In genomic region chr6:113903666-113904330, GRCh38 we compare ENCODE assay signal across 10 cellular contexts. TPM values are rescaled to one million over a fixed set of nuclear protein-coding genes. Genes with fewer than 3 reads are reported as not detected.
DNase-seq lines count a peak whose midpoint lies in the region; ATAC-seq and TF ChIP-seq lines count a peak whose summit lies in the region.
"Had no signal": no experiment of that assay in that cellular context is flagged by ENCODE, and none has a peak within 500 bp of the region (broad histone marks: within the 10 kb centered on the region; RNA-seq: fewer than 3 reads in every experiment).

No MANE protein-coding gene starts in this region.

- no peaks in the 10 kb centered on the region for H3K79me2 ChIP-seq in neural progenitor cell (ENCODE audit: low read depth)

- no peak for TF ChIP-seq CTCF in heart left ventricle (IDR thresholded peaks at IDR 0.05)
- TF ChIP-seq CTCF in neural progenitor cell (IDR thresholded peaks at IDR 0.05), result no peak

- peak overlapping the region; percentile 63 for H2AFZ ChIP-seq in neural progenitor cell (replicated peaks)

- H3K27me3 ChIP-seq in heart left ventricle, result no peaks in the 10 kb centered on the region
- H3K27me3 ChIP-seq in neural progenitor cell, result no peaks in the 10 kb centered on the region
- H3K27me3 ChIP-seq in aorta (ENCODE audit: control insufficient read depth in 1 of 2, insufficient read depth in 2 of 2, low read length in 1 of 2), result no peaks in the 10 kb centered on the region

- no peaks in the 10 kb centered on the region for H4K20me1 ChIP-seq in neural progenitor cell (ENCODE audit: low read depth)

- H3K4me2 ChIP-seq in neural progenitor cell, result no peak overlapping the region

- no peak overlapping the region for H3K9ac ChIP-seq in neural progenitor cell

- H3K4me1 ChIP-seq in heart left ventricle (peaks cover 0 to 24% (median 5%) of the 10 kb centered on the region in 12 donors), neural progenitor cell (no peaks in the 10 kb centered on the region), aorta (ENCODE audit: control insufficient read depth in 1 of 2, insufficient read depth in 2 of 2, low read length in 2 of 2) (no peaks in the 10 kb centered on the region)

- peak; percentile 54 for DNase-seq in Right ventricle myocardium superior
- no peak for DNase-seq in cardiac septum (ENCODE audit: low spot score)
- peak; percentile 49 to 67 (median 55) for DNase-seq in heart left ventricle
- DNase-seq in neural progenitor cell (ENCODE audit: low spot score), result no peak
- no peak for DNase-seq in aorta
- DNase-seq in NCI-H187 (lab: John Stamatoyannopoulos, UW), result no peak
- DNase-seq: activated CD8-positive, alpha-beta T cell treated with anti-CD3 and anti-CD28 coated beads for 36 hours had no signal

- H3K27ac ChIP-seq in heart left ventricle (peak overlapping the region in 11 of 12 donors; percentile 31 to 79 (median 67)), neural progenitor cell (no peak overlapping the region), aorta (ENCODE audit: low read depth in 1 of 2, low read length in 2 of 2) (no peak overlapping the region)

- H3K4me3 ChIP-seq in heart left ventricle (peak overlapping the region in 8 of 12 donors; percentile 3 to 34 (median 18)), neural progenitor cell (no peak overlapping the region), aorta (ENCODE audit: low read length in 2 of 2) (no peak overlapping the region)

- H3K9me3 Mint-ChIP-seq in neural progenitor cell, result peaks cover 10% of the 10 kb centered on the region
- H3K9me3 Mint-ChIP-seq: activated CD8-positive, alpha-beta T cell treated with anti-CD3 and anti-CD28 coated beads for 36 hours had no signal

- no peak overlapping the region for H3K27ac Mint-ChIP-seq in neural progenitor cell
- H3K27ac Mint-ChIP-seq: activated CD8-positive, alpha-beta T cell treated with anti-CD3 and anti-CD28 coated beads for 36 hours had no signal

- no peaks in the 10 kb centered on the region for H3K36me3 ChIP-seq in heart left ventricle
- H3K36me3 ChIP-seq in neural progenitor cell, result no peaks in the 10 kb centered on the region
- H3K36me3 ChIP-seq in aorta (ENCODE audit: control insufficient read depth in 1 of 2, insufficient read depth in 2 of 2, low read length in 1 of 2), result no peaks in the 10 kb centered on the region

- peaks cover 6% of the 10 kb centered on the region for H3K4me1 Mint-ChIP-seq in neural progenitor cell

- H3K27me3 Mint-ChIP-seq in neural progenitor cell (ENCODE audit: insufficient read depth, low read depth), result peaks cover 2% of the 10 kb centered on the region

- 29 to 34% (median 34%) methylated on average over 9 of the region's 9 CpGs for WGBS in heart left ventricle, 4 donors
- WGBS in aorta, 2 donors, result 20 to 24% methylated on average over 9 of the region's 9 CpGs

- no peaks in the 10 kb centered on the region for H3K9me3 ChIP-seq in heart left ventricle
- H3K9me3 ChIP-seq in neural progenitor cell (ENCODE audit: low read depth), result no peaks in the 10 kb centered on the region
- no peaks in the 10 kb centered on the region for H3K9me3 ChIP-seq in aorta (ENCODE audit: control insufficient read depth, low read length)

- no peak overlapping the region for H3K4me3 Mint-ChIP-seq in neural progenitor cell
- H3K4me3 Mint-ChIP-seq: activated CD8-positive, alpha-beta T cell treated with anti-CD3 and anti-CD28 coated beads for 36 hours had no signal

- no peaks in the 10 kb centered on the region for H3F3A ChIP-seq in neural progenitor cell (ENCODE audit: low read depth)

- peaks cover 3% of the 10 kb centered on the region for H3K36me3 Mint-ChIP-seq in neural progenitor cell

- ATAC-seq in Right ventricle myocardium superior (ENCODE audit: poor library complexity) (peak; percentile 77), heart left ventricle (peak; percentile 86 to 93 (median 90)), aorta (ENCODE audit: low FRiP score) (peak; percentile 54), HG03280 (IDR thresholded peaks at IDR 0.05; ENCODE audit: unreplicated experiment) (no peak), GM21447 (IDR thresholded peaks at IDR 0.05; ENCODE audit: unreplicated experiment) (no peak)
- ATAC-seq: activated CD8-positive, alpha-beta T cell treated with anti-CD3 and anti-CD28 coated beads for 36 hours; Panc1 had no signal

- no peak for TF ChIP-seq POLR2A in heart left ventricle (IDR thresholded peaks at IDR 0.05)

- intact Hi-C loops in Right ventricle myocardium superior (cut with DNase I) (loop anchor here (10.0 kb wide), 1 partner anchor 1119 kb away; no protein-coding TSS in a partner anchor), cardiac septum (cut with DNase I) (loop anchor here (5.0 to 10.0 kb wide), 2 partner anchors 46 to 1119 kb away; partner anchors contain the start of gene MARCKS), heart left ventricle (cut with DNase I) (loop anchor here in 9 of 10 donors (10.0 kb wide), 3 partner anchors 1119 to 1569 kb away; no protein-coding TSS in a partner anchor), aorta (cut with DNase I) (no loop called here)

RNA-seq across cellular contexts. Expression of gene MARCKS, which starts 46.7 kb away (rescaled TPM):
- 23.0 TPM for total RNA-seq in Right ventricle myocardium superior
- total RNA-seq in cardiac septum, result 19.3 TPM
- total RNA-seq in heart left ventricle, result 10 to 100 TPM; 11.0 to 93.3 (median 20.0) TPM
- polyA plus RNA-seq in heart left ventricle, result 10 to 100 TPM in 1 of 2 donors, 1 to 10 TPM in 1; 5.1 to 10.4 TPM
- 133 and 163 TPM in 2 replicates for total RNA-seq in neural progenitor cell (ENCODE audit: low replicate concordance)
- 10 to 100 TPM; 45.6 to 75.6 TPM for total RNA-seq in aorta
- polyA plus RNA-seq in aorta, result 10 to 100 TPM in 1 of 2 donors, 1 to 10 TPM in 1; 7.7 to 11.5 TPM

Comparison
In these comparisons a context has a peak if more than half of its experiments do, and no peak if none do; other contexts are left out.
1. DNase-seq: peak in Right ventricle myocardium superior (single experiment) and heart left ventricle (5 of 5); none in cardiac septum (single experiment), neural progenitor cell (single experiment), aorta (0 of 2) and NCI-H187 (0 of 2).
2. ATAC-seq: peak in Right ventricle myocardium superior (single experiment), heart left ventricle (4 of 4) and aorta (single experiment); none in HG03280 (single experiment) and GM21447 (single experiment).
3. H3K27ac ChIP-seq: peak in heart left ventricle (11 of 12); none in neural progenitor cell (single experiment) and aorta (0 of 2).
4. H3K4me3 ChIP-seq: peak in heart left ventricle (8 of 12); none in neural progenitor cell (single experiment) and aorta (0 of 2).
5. intact Hi-C loops: an anchor here in Right ventricle myocardium superior (10.0 kb wide), cardiac septum (5.0 to 10.0 kb wide) and heart left ventricle (10.0 kb wide); none called in aorta.